ENCODE assay signal across 16 cellular contexts in the genomic region with DNA sequence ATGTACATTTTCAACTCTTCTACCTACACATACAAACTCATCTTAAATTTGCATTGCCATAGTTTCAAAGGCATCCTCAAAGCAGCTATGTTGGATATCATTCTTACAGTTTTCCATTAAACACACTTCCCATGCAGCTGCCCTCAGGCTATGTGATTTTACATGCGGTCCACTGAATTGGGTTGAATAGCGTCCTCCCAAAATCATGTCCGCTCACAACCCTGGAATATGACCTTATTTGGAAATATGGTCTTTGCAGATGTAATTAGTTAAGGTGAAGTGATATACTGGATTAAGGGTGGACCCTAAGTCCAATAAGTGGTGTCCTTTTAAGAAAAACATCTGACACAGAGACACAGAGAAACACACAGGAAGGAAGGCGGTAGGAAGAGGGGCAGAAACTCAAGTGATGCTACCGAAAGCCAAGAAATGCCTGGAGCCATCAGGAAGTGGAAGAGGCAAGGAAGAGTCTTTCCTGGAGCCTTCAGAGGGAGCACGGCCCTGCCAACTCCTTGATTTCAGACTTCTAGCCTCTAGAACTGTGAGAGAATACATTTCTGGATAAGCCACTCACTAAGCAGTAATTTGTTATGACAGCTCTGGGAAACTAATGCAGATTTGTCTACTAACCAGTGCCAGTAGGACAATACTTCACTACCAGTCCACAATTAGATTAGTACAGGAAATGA. TPM values are rescaled to one million over a fixed set of nuclear protein-coding genes. Genes with fewer than 3 reads are reported as not detected.
DNase-seq lines count a peak whose midpoint lies in the region; ATAC-seq and TF ChIP-seq lines count a peak whose summit lies in the region.
"Had no signal": no experiment of that assay in that cellular context is flagged by ENCODE, and none has a peak within 500 bp of the region (broad histone marks: within the 10 kb centered on the region; RNA-seq: fewer than 3 reads in every experiment).

No MANE protein-coding gene starts in this region.

- H3K27ac Mint-ChIP-seq in neural progenitor cell: peak overlapping the region; percentile 33
- H3K27ac Mint-ChIP-seq: activated CD8-positive, alpha-beta T cell treated with anti-CD3 and anti-CD28 coated beads for 36 hours; activated naive CD8-positive, alpha-beta T cell; memory B cell; T-helper 2 cell treated with Interferon-gamma antibody and Interleukin-4, amounts not matched to agents 5 μg/mL and 100 μg/mL, for 36 hours had no signal

- TF ChIP-seq CTCF in AG04450 (IDR thresholded peaks at IDR 0.05; ENCODE audit: low read depth, low read length): no peak
- TF ChIP-seq CTCF in fibroblast of lung (conservative IDR thresholded peaks at IDR 0.05 in 1 of 2, IDR thresholded peaks at IDR 0.05 in 1 of 2; ENCODE audit: low read depth in 1 of 2, low read length in 2 of 2): no peak
- no peak for TF ChIP-seq CTCF in neural progenitor cell (IDR thresholded peaks at IDR 0.05)
- no peak for TF ChIP-seq CTCF in MM.1S (IDR thresholded peaks at IDR 0.05; ENCODE audit: low read length)

- H3K4me2 ChIP-seq in fibroblast of lung (ENCODE audit: extremely low read depth, insufficient read depth, low read length) (peak overlapping the region; percentile 71), neural progenitor cell (no peak overlapping the region), MM.1S (ENCODE audit: low read depth, low read length) (no peak overlapping the region)

- H2AFZ ChIP-seq in fibroblast of lung (ENCODE audit: low read length) (no peak overlapping the region), neural progenitor cell (replicated peaks) (no peak overlapping the region), MM.1S (ENCODE audit: low read length) (no peak overlapping the region)

- H3K9ac ChIP-seq in fibroblast of lung (ENCODE audit: insufficient read depth, low read length) (no peak overlapping the region), neural progenitor cell (no peak overlapping the region), MM.1S (ENCODE audit: low read length) (no peak overlapping the region)

- no peaks in the 10 kb centered on the region for H3K36me3 ChIP-seq in fibroblast of lung (ENCODE audit: control insufficient read depth, insufficient read depth, low read length)
- no peaks in the 10 kb centered on the region for H3K36me3 ChIP-seq in neural progenitor cell
- no peaks in the 10 kb centered on the region for H3K36me3 ChIP-seq in MM.1S (replicated peaks; ENCODE audit: insufficient read depth, low read length)
- H3K36me3 ChIP-seq: BE2C had no signal

- peaks cover 14% of the 10 kb centered on the region for H3K36me3 Mint-ChIP-seq in neural progenitor cell
- H3K36me3 Mint-ChIP-seq: activated naive CD8-positive, alpha-beta T cell; memory B cell had no signal

- H3K4me3 Mint-ChIP-seq in neural progenitor cell: no peak overlapping the region
- H3K4me3 Mint-ChIP-seq: activated CD8-positive, alpha-beta T cell treated with anti-CD3 and anti-CD28 coated beads for 36 hours; activated naive CD8-positive, alpha-beta T cell; memory B cell; T-helper 2 cell treated with Interferon-gamma antibody and Interleukin-4, amounts not matched to agents 5 μg/mL and 100 μg/mL, for 36 hours had no signal

- peaks cover 7% of the 10 kb centered on the region for H3K9me3 Mint-ChIP-seq in neural progenitor cell
- H3K9me3 Mint-ChIP-seq: activated CD8-positive, alpha-beta T cell treated with anti-CD3 and anti-CD28 coated beads for 36 hours; memory B cell; T-helper 2 cell treated with Interferon-gamma antibody and Interleukin-4, amounts not matched to agents 5 μg/mL and 100 μg/mL, for 36 hours had no signal

- H3K4me1 Mint-ChIP-seq in neural progenitor cell: peaks cover 63% of the 10 kb centered on the region
- H3K4me1 Mint-ChIP-seq: memory B cell had no signal

- H3K79me2 ChIP-seq in fibroblast of lung (ENCODE audit: control insufficient read depth, insufficient read depth, low read length) (peaks cover 6% of the 10 kb centered on the region), neural progenitor cell (ENCODE audit: low read depth) (peaks cover 72% of the 10 kb centered on the region), MM.1S (ENCODE audit: low read length) (no peaks in the 10 kb centered on the region)

- H3K4me1 ChIP-seq in fibroblast of lung (ENCODE audit: control insufficient read depth, extremely low read depth, insufficient read depth, low read length) (peaks cover 41% of the 10 kb centered on the region), neural progenitor cell (peaks cover 36% of the 10 kb centered on the region), MM.1S (ENCODE audit: low read length) (no peaks in the 10 kb centered on the region)
- H3K4me1 ChIP-seq: BE2C had no signal

- DNase-seq in AG04450 (ENCODE audit: low read depth, low spot score): no peak
- DNase-seq in fibroblast of lung (ENCODE audit: low read depth in 2 of 2): peak in 1 of 2 donors; percentile 58
- DNase-seq in neural progenitor cell (ENCODE audit: low spot score): no peak
- no peak for DNase-seq in RKO (ENCODE audit: low spot score)
- DNase-seq in MM.1S: no peak
- no peak for DNase-seq in stimulated activated naive CD4-positive, alpha-beta T cell (lab: John Stamatoyannopoulos, UW)
- DNase-seq: activated CD8-positive, alpha-beta T cell treated with anti-CD3 and anti-CD28 coated beads for 36 hours; BE2C; NCI-H2081; OCI-M1 had no signal

- H3F3A ChIP-seq in neural progenitor cell (ENCODE audit: low read depth) (peaks cover 12% of the 10 kb centered on the region), MM.1S (ENCODE audit: insufficient read depth, low read length) (no peaks in the 10 kb centered on the region)

- H3K4me3 ChIP-seq in AG04450 (ENCODE audit: low read depth, low read length) (no peak overlapping the region), fibroblast of lung (replicated peaks in 1 of 4; ENCODE audit: control extremely low read depth in 1 of 4, insufficient read depth in 1 of 4, low read depth in 3 of 4, low read length in 4 of 4) (peak overlapping the region in 2 of 4 experiments; percentile 2 to 4), neural progenitor cell (no peak overlapping the region), MM.1S (ENCODE audit: low read length) (no peak overlapping the region)
- H3K4me3 ChIP-seq: K562 had no signal

- ATAC-seq in HG03432 (IDR thresholded peaks at IDR 0.05; ENCODE audit: unreplicated experiment): no peak
- ATAC-seq: activated CD8-positive, alpha-beta T cell treated with anti-CD3 and anti-CD28 coated beads for 36 hours; K562 had no signal

- no peaks in the 10 kb centered on the region for H3K9me2 ChIP-seq in MM.1S (replicated peaks; ENCODE audit: insufficient read depth, low read length)

- H3K9me3 ChIP-seq in AG04450 (ENCODE audit: control insufficient read depth, insufficient read depth, low read length): no peaks in the 10 kb centered on the region
- no peaks in the 10 kb centered on the region for H3K9me3 ChIP-seq in fibroblast of lung (ENCODE audit: control insufficient read depth, insufficient read depth, low read depth, low read length)
- no peaks in the 10 kb centered on the region for H3K9me3 ChIP-seq in neural progenitor cell (ENCODE audit: low read depth)
- H3K9me3 ChIP-seq in MM.1S (replicated peaks; ENCODE audit: insufficient read depth, low read length): no peaks in the 10 kb centered on the region
- H3K9me3 ChIP-seq: BE2C had no signal

- peak overlapping the region; percentile 97 for H3K27ac ChIP-seq in AG04450 (ENCODE audit: low read depth, low read length)
- peak overlapping the region; percentile 94 for H3K27ac ChIP-seq in fibroblast of lung (ENCODE audit: insufficient read depth, low read length)
- no peak overlapping the region for H3K27ac ChIP-seq in neural progenitor cell
- no peak overlapping the region for H3K27ac ChIP-seq in MM.1S (ENCODE audit: low read length)

- POLR2A ChIA-PET in AG04450 (lab: Yijun Ruan, JAX): interaction anchor here (1.9 kb wide), 1 partner anchor 29 kb away, joined by 7 read pairs; no protein-coding TSS in a partner anchor

- H3K27me3 ChIP-seq in AG04450 (ENCODE audit: control insufficient read depth, insufficient read depth, low read length) (no peaks in the 10 kb centered on the region), fibroblast of lung (ENCODE audit: control insufficient read depth, insufficient read depth, low read length) (no peaks in the 10 kb centered on the region), neural progenitor cell (no peaks in the 10 kb centered on the region), MM.1S (replicated peaks; ENCODE audit: insufficient read depth, low read length) (no peaks in the 10 kb centered on the region)

- CTCF ChIA-PET in AG04450 (lab: Charles Lee): interaction anchor here (0.7 kb wide), 1 partner anchor 35 kb away, joined by 3 read pairs; no protein-coding TSS in a partner anchor

- no peaks in the 10 kb centered on the region for H3K27me3 Mint-ChIP-seq in neural progenitor cell (ENCODE audit: insufficient read depth, low read depth)

- no peaks in the 10 kb centered on the region for H4K20me1 ChIP-seq in fibroblast of lung (ENCODE audit: control insufficient read depth, extremely low read depth, insufficient read depth, low read length)
- H4K20me1 ChIP-seq in neural progenitor cell (ENCODE audit: low read depth): peaks cover 16% of the 10 kb centered on the region
- no peaks in the 10 kb centered on the region for H4K20me1 ChIP-seq in MM.1S (ENCODE audit: insufficient read depth, low read length)

TF ChIP-seq in PFSK-1, 5 proteins besides CTCF, POLR2A, EP300 and RAD21 (continues in another document):
- TF ChIP-seq SIN3A (IDR thresholded peaks at IDR 0.05; ENCODE audit: borderline replicate concordance, insufficient read depth, low read length): peak; percentile 74; the same call in 1 of the 2 replicates

RNA-seq across cellular contexts. Expression of a gene that starts 42.6 kb away (rescaled TPM):
- 10.2 and 10.5 TPM in 2 replicates for polyA plus RNA-seq in AG04450 (2011; rRNA removed)
- polyA minus RNA-seq in AG04450 (2011; rRNA and poly(A)+ RNA removed): 58.7 and 81.5 TPM in 2 replicates
- 104 TPM for polyA plus RNA-seq in PFSK-1 (2012; ENCODE audit: insufficient read length, low read depth)
- total RNA-seq in fibroblast of lung: 10.0 and 10.6 TPM in 2 replicates
- 9.5 and 19.5 TPM in 2 replicates for polyA plus RNA-seq in fibroblast of lung
- polyA plus RNA-seq in fibroblast of lung (2012): 7.6 and 9.5 TPM in 2 replicates
- polyA minus RNA-seq in fibroblast of lung (ENCODE audit: low replicate concordance): 40.6 and 42.8 TPM in 2 replicates
- 7.7 and 12.1 TPM in 2 replicates for total RNA-seq in neural progenitor cell (ENCODE audit: low replicate concordance)

Comparison
In these comparisons a context has a peak if more than half of its experiments do, and no peak if none do; other contexts are left out.
1. H3K27ac ChIP-seq: peak in AG04450 (single experiment) and fibroblast of lung (single experiment); none in neural progenitor cell (single experiment) and MM.1S (single experiment).